In the genomic region with DNA sequence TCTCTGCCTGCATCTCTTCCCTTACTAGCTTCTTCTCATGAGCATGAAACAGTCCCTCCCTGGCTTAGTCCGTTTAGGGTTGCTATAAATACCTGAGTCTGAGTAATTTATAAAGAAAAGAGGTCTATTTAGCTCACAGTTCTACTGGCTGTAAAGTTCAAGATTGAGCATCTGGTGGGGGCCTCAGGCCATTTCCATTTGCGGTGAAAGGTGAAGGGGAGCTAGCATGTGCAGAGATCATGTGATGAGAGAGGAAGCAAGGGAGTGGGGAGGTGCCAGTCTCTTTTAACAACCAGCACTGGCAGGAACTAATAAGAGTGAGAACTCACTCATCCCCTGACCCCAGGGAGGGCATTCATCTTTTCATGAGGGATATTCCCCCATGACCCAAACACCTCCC, we compare ENCODE assay signal across 1 cellular context.
TF ChIP-seq lines count a peak whose summit lies in the region.

No MANE protein-coding gene starts in this region.

TF ChIP-seq in GM23338, 12 proteins besides CTCF, POLR2A, EP300 and RAD21 (continued from another document):
- TF ChIP-seq, protein P1, sequence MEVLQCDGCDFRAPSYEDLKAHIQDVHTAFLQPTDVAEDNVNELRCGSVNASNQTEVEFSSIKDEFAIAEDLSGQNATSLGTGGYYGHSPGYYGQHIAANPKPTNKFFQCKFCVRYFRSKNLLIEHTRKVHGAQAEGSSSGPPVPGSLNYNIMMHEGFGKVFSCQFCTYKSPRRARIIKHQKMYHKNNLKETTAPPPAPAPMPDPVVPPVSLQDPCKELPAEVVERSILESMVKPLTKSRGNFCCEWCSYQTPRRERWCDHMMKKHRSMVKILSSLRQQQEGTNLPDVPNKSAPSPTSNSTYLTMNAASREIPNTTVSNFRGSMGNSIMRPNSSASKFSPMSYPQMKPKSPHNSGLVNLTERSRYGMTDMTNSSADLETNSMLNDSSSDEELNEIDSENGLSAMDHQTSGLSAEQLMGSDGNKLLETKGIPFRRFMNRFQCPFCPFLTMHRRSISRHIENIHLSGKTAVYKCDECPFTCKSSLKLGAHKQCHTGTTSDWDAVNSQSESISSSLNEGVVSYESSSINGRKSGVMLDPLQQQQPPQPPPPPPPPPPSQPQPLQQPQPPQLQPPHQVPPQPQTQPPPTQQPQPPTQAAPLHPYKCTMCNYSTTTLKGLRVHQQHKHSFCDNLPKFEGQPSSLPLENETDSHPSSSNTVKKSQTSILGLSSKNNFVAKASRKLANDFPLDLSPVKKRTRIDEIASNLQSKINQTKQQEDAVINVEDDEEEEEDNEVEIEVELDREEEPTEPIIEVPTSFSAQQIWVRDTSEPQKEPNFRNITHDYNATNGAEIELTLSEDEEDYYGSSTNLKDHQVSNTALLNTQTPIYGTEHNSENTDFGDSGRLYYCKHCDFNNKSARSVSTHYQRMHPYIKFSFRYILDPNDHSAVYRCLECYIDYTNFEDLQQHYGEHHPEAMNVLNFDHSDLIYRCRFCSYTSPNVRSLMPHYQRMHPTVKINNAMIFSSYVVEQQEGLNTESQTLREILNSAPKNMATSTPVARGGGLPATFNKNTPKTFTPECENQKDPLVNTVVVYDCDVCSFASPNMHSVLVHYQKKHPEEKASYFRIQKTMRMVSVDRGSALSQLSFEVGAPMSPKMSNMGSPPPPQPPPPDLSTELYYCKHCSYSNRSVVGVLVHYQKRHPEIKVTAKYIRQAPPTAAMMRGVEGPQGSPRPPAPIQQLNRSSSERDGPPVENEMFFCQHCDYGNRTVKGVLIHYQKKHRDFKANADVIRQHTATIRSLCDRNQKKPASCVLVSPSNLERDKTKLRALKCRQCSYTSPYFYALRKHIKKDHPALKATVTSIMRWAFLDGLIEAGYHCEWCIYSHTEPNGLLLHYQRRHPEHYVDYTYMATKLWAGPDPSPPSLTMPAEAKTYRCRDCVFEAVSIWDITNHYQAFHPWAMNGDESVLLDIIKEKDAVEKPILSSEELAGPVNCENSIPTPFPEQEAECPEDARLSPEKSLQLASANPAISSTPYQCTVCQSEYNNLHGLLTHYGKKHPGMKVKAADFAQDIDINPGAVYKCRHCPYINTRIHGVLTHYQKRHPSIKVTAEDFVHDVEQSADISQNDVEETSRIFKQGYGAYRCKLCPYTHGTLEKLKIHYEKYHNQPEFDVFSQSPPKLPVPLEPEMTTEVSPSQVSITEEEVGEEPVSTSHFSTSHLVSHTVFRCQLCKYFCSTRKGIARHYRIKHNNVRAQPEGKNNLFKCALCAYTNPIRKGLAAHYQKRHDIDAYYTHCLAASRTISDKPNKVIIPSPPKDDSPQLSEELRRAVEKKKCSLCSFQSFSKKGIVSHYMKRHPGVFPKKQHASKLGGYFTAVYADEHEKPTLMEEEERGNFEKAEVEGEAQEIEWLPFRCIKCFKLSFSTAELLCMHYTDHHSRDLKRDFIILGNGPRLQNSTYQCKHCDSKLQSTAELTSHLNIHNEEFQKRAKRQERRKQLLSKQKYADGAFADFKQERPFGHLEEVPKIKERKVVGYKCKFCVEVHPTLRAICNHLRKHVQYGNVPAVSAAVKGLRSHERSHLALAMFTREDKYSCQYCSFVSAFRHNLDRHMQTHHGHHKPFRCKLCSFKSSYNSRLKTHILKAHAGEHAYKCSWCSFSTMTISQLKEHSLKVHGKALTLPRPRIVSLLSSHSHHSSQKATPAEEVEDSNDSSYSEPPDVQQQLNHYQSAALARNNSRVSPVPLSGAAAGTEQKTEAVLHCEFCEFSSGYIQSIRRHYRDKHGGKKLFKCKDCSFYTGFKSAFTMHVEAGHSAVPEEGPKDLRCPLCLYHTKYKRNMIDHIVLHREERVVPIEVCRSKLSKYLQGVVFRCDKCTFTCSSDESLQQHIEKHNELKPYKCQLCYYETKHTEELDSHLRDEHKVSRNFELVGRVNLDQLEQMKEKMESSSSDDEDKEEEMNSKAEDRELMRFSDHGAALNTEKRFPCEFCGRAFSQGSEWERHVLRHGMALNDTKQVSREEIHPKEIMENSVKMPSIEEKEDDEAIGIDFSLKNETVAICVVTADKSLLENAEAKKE (CRISPR knock-in tag; IDR thresholded peaks at IDR 0.05): no peak
- TF ChIP-seq EZH2 (IDR thresholded peaks at IDR 0.05; ENCODE audit: low read depth, unreplicated experiment) (no peak), NANOG (IDR thresholded peaks at IDR 0.05; ENCODE audit: borderline replicate concordance) (no peak), ZNF331 (CRISPR knock-in tag; IDR thresholded peaks at IDR 0.05; ENCODE audit: low read depth) (no peak), STAT1 (IDR thresholded peaks at IDR 0.05; ENCODE audit: unreplicated experiment) (no peak), POLR2AphosphoS5 (IDR thresholded peaks at IDR 0.05; ENCODE audit: low read depth) (no peak), CREB1 (CRISPR knock-in tag; IDR thresholded peaks at IDR 0.05; ENCODE audit: low read depth) (no peak), ZNF114 (CRISPR knock-in tag; IDR thresholded peaks at IDR 0.05) (no peak), JUNB (IDR thresholded peaks at IDR 0.05; ENCODE audit: unreplicated experiment) (no peak)
- TF ChIP-seq, protein P2, sequence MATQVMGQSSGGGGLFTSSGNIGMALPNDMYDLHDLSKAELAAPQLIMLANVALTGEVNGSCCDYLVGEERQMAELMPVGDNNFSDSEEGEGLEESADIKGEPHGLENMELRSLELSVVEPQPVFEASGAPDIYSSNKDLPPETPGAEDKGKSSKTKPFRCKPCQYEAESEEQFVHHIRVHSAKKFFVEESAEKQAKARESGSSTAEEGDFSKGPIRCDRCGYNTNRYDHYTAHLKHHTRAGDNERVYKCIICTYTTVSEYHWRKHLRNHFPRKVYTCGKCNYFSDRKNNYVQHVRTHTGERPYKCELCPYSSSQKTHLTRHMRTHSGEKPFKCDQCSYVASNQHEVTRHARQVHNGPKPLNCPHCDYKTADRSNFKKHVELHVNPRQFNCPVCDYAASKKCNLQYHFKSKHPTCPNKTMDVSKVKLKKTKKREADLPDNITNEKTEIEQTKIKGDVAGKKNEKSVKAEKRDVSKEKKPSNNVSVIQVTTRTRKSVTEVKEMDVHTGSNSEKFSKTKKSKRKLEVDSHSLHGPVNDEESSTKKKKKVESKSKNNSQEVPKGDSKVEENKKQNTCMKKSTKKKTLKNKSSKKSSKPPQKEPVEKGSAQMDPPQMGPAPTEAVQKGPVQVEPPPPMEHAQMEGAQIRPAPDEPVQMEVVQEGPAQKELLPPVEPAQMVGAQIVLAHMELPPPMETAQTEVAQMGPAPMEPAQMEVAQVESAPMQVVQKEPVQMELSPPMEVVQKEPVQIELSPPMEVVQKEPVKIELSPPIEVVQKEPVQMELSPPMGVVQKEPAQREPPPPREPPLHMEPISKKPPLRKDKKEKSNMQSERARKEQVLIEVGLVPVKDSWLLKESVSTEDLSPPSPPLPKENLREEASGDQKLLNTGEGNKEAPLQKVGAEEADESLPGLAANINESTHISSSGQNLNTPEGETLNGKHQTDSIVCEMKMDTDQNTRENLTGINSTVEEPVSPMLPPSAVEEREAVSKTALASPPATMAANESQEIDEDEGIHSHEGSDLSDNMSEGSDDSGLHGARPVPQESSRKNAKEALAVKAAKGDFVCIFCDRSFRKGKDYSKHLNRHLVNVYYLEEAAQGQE (IDR thresholded peaks at IDR 0.05; ENCODE audit: unreplicated experiment): no peak
- TF ChIP-seq, protein P3, sequence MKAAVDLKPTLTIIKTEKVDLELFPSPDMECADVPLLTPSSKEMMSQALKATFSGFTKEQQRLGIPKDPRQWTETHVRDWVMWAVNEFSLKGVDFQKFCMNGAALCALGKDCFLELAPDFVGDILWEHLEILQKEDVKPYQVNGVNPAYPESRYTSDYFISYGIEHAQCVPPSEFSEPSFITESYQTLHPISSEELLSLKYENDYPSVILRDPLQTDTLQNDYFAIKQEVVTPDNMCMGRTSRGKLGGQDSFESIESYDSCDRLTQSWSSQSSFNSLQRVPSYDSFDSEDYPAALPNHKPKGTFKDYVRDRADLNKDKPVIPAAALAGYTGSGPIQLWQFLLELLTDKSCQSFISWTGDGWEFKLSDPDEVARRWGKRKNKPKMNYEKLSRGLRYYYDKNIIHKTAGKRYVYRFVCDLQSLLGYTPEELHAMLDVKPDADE (IDR thresholded peaks at IDR 0.05): no peak
